22 cellular contexts compared by ENCODE assay signal in genomic region chr1:230159580-230159979, GRCh38.
DNase-seq lines count a peak whose midpoint lies in the region; ATAC-seq, FAIRE-seq and TF ChIP-seq lines count a peak whose summit lies in the region.
"Had no signal": no experiment of that assay in that cellular context is flagged by ENCODE, and none has a peak within 500 bp of the region (broad histone marks: within the 10 kb centered on the region; RNA-seq: fewer than 3 reads in every experiment).

No MANE protein-coding gene starts in this region.

- H3K27me3 ChIP-seq in astrocyte (ENCODE audit: insufficient read depth, low read length) (no peaks in the 10 kb centered on the region), right lobe of liver (no peaks in the 10 kb centered on the region), sigmoid colon (no peaks in the 10 kb centered on the region)
- H3K27me3 ChIP-seq: brain microvascular endothelial cell, heart left ventricle, SJCRH30 had no signal

- no peak for TF ChIP-seq EP300 in sigmoid colon (IDR thresholded peaks at IDR 0.05)

- H3K36me3 ChIP-seq in astrocyte (ENCODE audit: insufficient read depth, low read length) (no peaks in the 10 kb centered on the region), right lobe of liver (no peaks in the 10 kb centered on the region), sigmoid colon (no peaks in the 10 kb centered on the region)
- H3K36me3 ChIP-seq: brain microvascular endothelial cell, heart left ventricle, thoracic aorta had no signal

- FAIRE-seq in astrocyte (lab: Jason Lieb, UNC): no peak

- H3K9me3 Mint-ChIP-seq in IgD-negative memory B cell (no peaks in the 10 kb centered on the region), astrocyte (ENCODE audit: unreplicated experiment) (no peaks in the 10 kb centered on the region)
- H3K9me3 Mint-ChIP-seq in stimulated activated effector memory CD8-positive, alpha-beta T cell treated with anti-CD3 and anti-CD28 coated beads, Interleukin-12 subunit alpha, Interleukin-12 subunit beta, amount 100 ng/mL, for 72 hours: no peaks in the 10 kb centered on the region
- H3K9me3 Mint-ChIP-seq: activated CD4-positive, alpha-beta T cell treated with anti-CD3 and anti-CD28 coated beads, Interleukin-2, amount 10 ng/mL, durations not matched to agents 24 days and 14 days; activated naive CD8-positive, alpha-beta T cell treated with anti-CD3 and anti-CD28 coated beads, Interleukin-2, amount 10 ng/mL, durations not matched to agents 7 days and 5 days; activated T-helper 2 cell treated with anti-CD3 and anti-CD28 coated beads, Interferon-gamma antibody, Interleukin-2, Interleukin-4, amounts not matched to agents 10 μg/mL and 5 μg/mL and 100 μg/mL, durations not matched to agents 14 hours and 24 hours and 36 hours; stimulated activated memory B cell treated with anti-CD40 and anti-IgM and Interleukin-4, amounts not matched to agents 10 μg/mL and 1 μg/mL and 100 μg/mL, for 72 hours had no signal

- H3K79me2 ChIP-seq in astrocyte (ENCODE audit: insufficient read depth, low read length): peaks cover 97% of the 10 kb centered on the region

- TF ChIP-seq POLR2A in right lobe of liver (IDR thresholded peaks at IDR 0.05): peak; percentile 7
- TF ChIP-seq POLR2A in sigmoid colon (IDR thresholded peaks at IDR 0.05): no peak

- H3K27ac Mint-ChIP-seq in IgD-negative memory B cell: peak overlapping the region; percentile 3 to 75 (median 5)
- peak overlapping the region; percentile 12 for H3K27ac Mint-ChIP-seq in astrocyte (ENCODE audit: unreplicated experiment)
- peak overlapping the region; percentile 10 for H3K27ac Mint-ChIP-seq in stimulated activated effector memory CD8-positive, alpha-beta T cell treated with anti-CD3 and anti-CD28 coated beads, Interleukin-12 subunit alpha, Interleukin-12 subunit beta, amount 100 ng/mL, for 72 hours
- H3K27ac Mint-ChIP-seq: activated CD4-positive, alpha-beta T cell treated with anti-CD3 and anti-CD28 coated beads, Interleukin-2, amount 10 ng/mL, durations not matched to agents 24 days and 14 days; activated CD8-positive, alpha-beta memory T cell treated with anti-CD3 and anti-CD28 coated beads, Interleukin-2, amount 10 ng/mL, durations not matched to agents 7 days and 5 days; activated naive CD8-positive, alpha-beta T cell treated with anti-CD3 and anti-CD28 coated beads, Interleukin-2, amount 10 ng/mL, durations not matched to agents 7 days and 5 days; activated T-helper 2 cell treated with anti-CD3 and anti-CD28 coated beads, Interferon-gamma antibody, Interleukin-2, Interleukin-4, amounts not matched to agents 10 μg/mL and 5 μg/mL and 100 μg/mL, durations not matched to agents 14 hours and 24 hours and 36 hours; stimulated activated memory B cell treated with anti-CD40 and anti-IgM and Interleukin-4, amounts not matched to agents 10 μg/mL and 1 μg/mL and 100 μg/mL, for 72 hours had no signal

- no peak overlapping the region for H3K27ac ChIP-seq in astrocyte (ENCODE audit: low read depth, low read length)
- H3K27ac ChIP-seq in right lobe of liver: peak overlapping the region; percentile 77 to 84 (median 80)
- no peak overlapping the region for H3K27ac ChIP-seq in sigmoid colon
- H3K27ac ChIP-seq: brain microvascular endothelial cell, SJCRH30, thoracic aorta had no signal

- no peak overlapping the region for H2AFZ ChIP-seq in astrocyte (ENCODE audit: low read depth, low read length)

- H3K4me3 ChIP-seq in astrocyte (ENCODE audit: insufficient read depth, low read depth, low read length) (no peak overlapping the region), right lobe of liver (peak overlapping the region in 2 of 3 donors; percentile 15 to 21), sigmoid colon (no peak overlapping the region)
- H3K4me3 ChIP-seq: HAP-1, heart left ventricle, SJCRH30, thoracic aorta had no signal

- H3K4me3 Mint-ChIP-seq in IgD-negative memory B cell: no peak overlapping the region
- no peak overlapping the region for H3K4me3 Mint-ChIP-seq in astrocyte (ENCODE audit: unreplicated experiment)
- no peak overlapping the region for H3K4me3 Mint-ChIP-seq in stimulated activated effector memory CD8-positive, alpha-beta T cell treated with anti-CD3 and anti-CD28 coated beads, Interleukin-12 subunit alpha, Interleukin-12 subunit beta, amount 100 ng/mL, for 72 hours
- H3K4me3 Mint-ChIP-seq: activated CD4-positive, alpha-beta T cell treated with anti-CD3 and anti-CD28 coated beads, Interleukin-2, amount 10 ng/mL, durations not matched to agents 24 days and 14 days; activated CD8-positive, alpha-beta memory T cell treated with anti-CD3 and anti-CD28 coated beads, Interleukin-2, amount 10 ng/mL, durations not matched to agents 7 days and 5 days; activated naive CD8-positive, alpha-beta T cell treated with anti-CD3 and anti-CD28 coated beads, Interleukin-2, amount 10 ng/mL, durations not matched to agents 7 days and 5 days; stimulated activated memory B cell treated with anti-CD40 and anti-IgM and Interleukin-4, amounts not matched to agents 10 μg/mL and 1 μg/mL and 100 μg/mL, for 72 hours had no signal

- peaks cover 17% of the 10 kb centered on the region for H3K4me1 ChIP-seq in astrocyte (ENCODE audit: insufficient read depth, low read length)
- H3K4me1 ChIP-seq in right lobe of liver: peaks cover 0 to 69% (median 35%) of the 10 kb centered on the region in 4 donors
- peaks cover 0 to 25% (median 14%) of the 10 kb centered on the region in 4 donors for H3K4me1 ChIP-seq in sigmoid colon

- DNase-seq in astrocyte (ENCODE audit: low read depth): no peak
- DNase-seq in right lobe of liver: peak; percentile 67 to 87 (median 85)
- DNase-seq in stimulated activated effector memory CD8-positive, alpha-beta T cell treated with anti-CD3 and anti-CD28 coated beads, Interleukin-12 subunit alpha, Interleukin-12 subunit beta, amount 100 ng/mL, for 72 hours (ENCODE audit: low spot score in 2 of 2): no peak
- no peak for DNase-seq in sigmoid colon
- DNase-seq: activated CD4-positive, alpha-beta T cell treated with anti-CD3 and anti-CD28 coated beads, Interleukin-2, amount 10 ng/mL, durations not matched to agents 24 days and 14 days; activated CD8-positive, alpha-beta memory T cell treated with anti-CD3 and anti-CD28 coated beads, Interleukin-2, amount 10 ng/mL, durations not matched to agents 7 days and 5 days; activated naive CD8-positive, alpha-beta T cell treated with anti-CD3 and anti-CD28 coated beads, Interleukin-2, amount 10 ng/mL, durations not matched to agents 7 days and 5 days; brain microvascular endothelial cell; cortex of kidney; EL; left ventricle myocardium superior; NCI-H1436 treated with DMSO at 0.1 percent for 48 hours; nucleus accumbens; SJCRH30 had no signal

- H3K4me1 Mint-ChIP-seq in IgD-negative memory B cell: peaks cover 0 to 9% (median 6%) of the 10 kb centered on the region in 3 donors
- peaks cover 79% of the 10 kb centered on the region for H3K4me1 Mint-ChIP-seq in astrocyte (ENCODE audit: low read depth, unreplicated experiment)
- peaks cover 57% of the 10 kb centered on the region for H3K4me1 Mint-ChIP-seq in stimulated activated effector memory CD8-positive, alpha-beta T cell treated with anti-CD3 and anti-CD28 coated beads, Interleukin-12 subunit alpha, Interleukin-12 subunit beta, amount 100 ng/mL, for 72 hours

- H3K9ac ChIP-seq in astrocyte (ENCODE audit: low read length): no peak overlapping the region

- no peaks in the 10 kb centered on the region for H3K27me3 Mint-ChIP-seq in IgD-negative memory B cell
- H3K27me3 Mint-ChIP-seq in astrocyte (ENCODE audit: low read depth, unreplicated experiment): no peaks in the 10 kb centered on the region
- H3K27me3 Mint-ChIP-seq: activated CD4-positive, alpha-beta T cell treated with anti-CD3 and anti-CD28 coated beads, Interleukin-2, amount 10 ng/mL, durations not matched to agents 24 days and 14 days; activated CD8-positive, alpha-beta memory T cell treated with anti-CD3 and anti-CD28 coated beads, Interleukin-2, amount 10 ng/mL, durations not matched to agents 7 days and 5 days; activated naive CD8-positive, alpha-beta T cell treated with anti-CD3 and anti-CD28 coated beads, Interleukin-2, amount 10 ng/mL, durations not matched to agents 7 days and 5 days; stimulated activated memory B cell treated with anti-CD40 and anti-IgM and Interleukin-4, amounts not matched to agents 10 μg/mL and 1 μg/mL and 100 μg/mL, for 72 hours had no signal

- intact Hi-C loops in right lobe of liver (cut with DNase I): loop anchor here in 1 of 2 donors (10.0 kb wide), 1 partner anchor 55 kb away; no protein-coding TSS in a partner anchor
- intact Hi-C loops in sigmoid colon (cut with DNase I): loop anchor here (5.0 kb wide), 1 partner anchor 52 kb away; no protein-coding TSS in a partner anchor

- WGBS in right lobe of liver (ENCODE audit: insufficient coverage, low coverage, low lambda C conversion rate, missing lambda C conversion rate): 23% methylated on average over 4 of the region's 6 CpGs
- 74 to 83% methylated on average over 6 of the region's 6 CpGs for WGBS in sigmoid colon, 2 donors

- peaks cover 84% of the 10 kb centered on the region for H4K20me1 ChIP-seq in astrocyte (ENCODE audit: insufficient read depth, low read length)

- H3K36me3 Mint-ChIP-seq in IgD-negative memory B cell (peaks cover 6% of the 10 kb centered on the region), astrocyte (ENCODE audit: low read depth, unreplicated experiment) (peaks cover 13% of the 10 kb centered on the region)
- H3K36me3 Mint-ChIP-seq in stimulated activated effector memory CD8-positive, alpha-beta T cell treated with anti-CD3 and anti-CD28 coated beads, Interleukin-12 subunit alpha, Interleukin-12 subunit beta, amount 100 ng/mL, for 72 hours: no peaks in the 10 kb centered on the region
- H3K36me3 Mint-ChIP-seq: activated CD8-positive, alpha-beta memory T cell treated with anti-CD3 and anti-CD28 coated beads, Interleukin-2, amount 10 ng/mL, durations not matched to agents 7 days and 5 days had no signal

- H3K4me2 ChIP-seq in astrocyte (ENCODE audit: low read length): no peak overlapping the region

- ATAC-seq in right lobe of liver: peak; percentile 37 to 65 (median 63)
- no peak for ATAC-seq in stimulated activated effector memory CD8-positive, alpha-beta T cell treated with anti-CD3 and anti-CD28 coated beads, Interleukin-12 subunit alpha, Interleukin-12 subunit beta, amount 100 ng/mL, for 72 hours
- ATAC-seq in HG02571 (IDR thresholded peaks at IDR 0.05; ENCODE audit: unreplicated experiment): no peak
- no peak for ATAC-seq in GM18870 (IDR thresholded peaks at IDR 0.05; ENCODE audit: unreplicated experiment)
- ATAC-seq: activated CD8-positive, alpha-beta memory T cell treated with anti-CD3 and anti-CD28 coated beads, Interleukin-2, amount 10 ng/mL, durations not matched to agents 7 days and 5 days; heart left ventricle; left ventricle myocardium superior; stimulated activated memory B cell treated with anti-CD40 and anti-IgM and Interleukin-4, amounts not matched to agents 10 μg/mL and 1 μg/mL and 100 μg/mL, for 72 hours had no signal

- no peaks in the 10 kb centered on the region for H3K9me3 ChIP-seq in astrocyte (ENCODE audit: insufficient read depth, low read depth, low read length)
- H3K9me3 ChIP-seq in right lobe of liver: no peaks in the 10 kb centered on the region
- no peaks in the 10 kb centered on the region for H3K9me3 ChIP-seq in sigmoid colon
- H3K9me3 ChIP-seq: HAP-1, SJCRH30, thoracic aorta had no signal

- no peak for TF ChIP-seq CTCF in astrocyte (IDR thresholded peaks at IDR 0.05; ENCODE audit: insufficient read depth, low read depth, low read length)
- TF ChIP-seq CTCF in right lobe of liver (IDR thresholded peaks at IDR 0.05): no peak
- no peak for TF ChIP-seq CTCF in sigmoid colon (IDR thresholded peaks at IDR 0.05)

Comparison
In these comparisons a context has a peak if more than half of its experiments do, and no peak if none do; other contexts are left out.
1. DNase-seq: peak in right lobe of liver (3 of 3); none in astrocyte (single experiment), stimulated activated effector memory CD8-positive, alpha-beta T cell treated with anti-CD3 and anti-CD28 coated beads, Interleukin-12 subunit alpha, Interleukin-12 subunit beta, amount 100 ng/mL, for 72 hours (0 of 2) and sigmoid colon (single experiment).
2. H3K27ac ChIP-seq: peak in right lobe of liver (3 of 3); none in astrocyte (single experiment) and sigmoid colon (0 of 4).
3. H3K4me3 ChIP-seq: peak in right lobe of liver (2 of 3); none in astrocyte (single experiment) and sigmoid colon (0 of 4).
4. ATAC-seq: peak in right lobe of liver (4 of 4); none in stimulated activated effector memory CD8-positive, alpha-beta T cell treated with anti-CD3 and anti-CD28 coated beads, Interleukin-12 subunit alpha, Interleukin-12 subunit beta, amount 100 ng/mL, for 72 hours (single experiment), HG02571 (single experiment) and GM18870 (single experiment).
5. Peak in every context shown above with its lines, with median percentiles within 50 percentile points of each other: H3K27ac Mint-ChIP-seq.